In the genomic region with DNA sequence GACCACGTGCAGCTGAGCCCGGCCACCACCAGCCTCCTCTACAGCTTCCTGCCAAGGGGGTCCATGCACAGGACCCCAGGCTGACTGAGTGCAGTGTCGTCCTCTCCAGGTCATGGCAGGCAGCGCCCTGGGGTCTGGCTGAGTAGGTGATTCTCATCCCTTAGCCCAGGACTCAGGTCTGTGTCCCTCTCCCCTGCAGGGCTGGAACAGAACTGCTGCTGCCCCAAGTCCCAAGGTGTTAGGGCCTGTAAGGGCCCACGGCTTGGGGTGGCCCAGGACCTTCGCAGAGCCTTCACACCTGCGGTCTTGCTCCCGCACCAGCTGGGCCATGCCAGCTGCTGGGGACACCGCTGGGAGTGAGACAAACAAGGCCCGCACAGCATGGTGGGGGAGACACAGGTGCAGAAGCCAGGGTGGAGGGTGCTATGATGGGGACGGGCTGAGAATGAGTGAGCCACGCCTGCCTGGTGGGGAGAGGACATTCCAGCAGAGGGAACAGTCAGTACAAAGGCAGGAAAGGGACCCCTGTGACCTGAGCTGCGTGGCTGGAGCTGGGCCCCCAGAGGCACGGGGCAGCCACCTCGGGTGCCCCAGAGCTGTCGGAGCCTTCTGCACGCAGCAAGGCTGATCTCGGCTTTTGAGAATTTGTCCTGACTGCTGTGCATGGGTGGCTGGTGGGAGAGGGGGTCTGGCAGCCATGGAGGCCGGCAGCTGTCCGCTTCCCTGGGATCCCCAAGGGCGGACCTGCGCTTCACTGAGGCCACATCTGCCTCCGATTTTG, we compare ENCODE assay signal across 15 cellular contexts. TPM values are rescaled to one million over a fixed set of nuclear protein-coding genes. Genes with fewer than 3 reads are reported as not detected.
A peak's percentile ranks its signal among the peaks of the same experiment; 100 is the strongest.
DNase-seq lines count a peak whose midpoint lies in the region; ATAC-seq and TF ChIP-seq lines count a peak whose summit lies in the region.
"Had no signal": no experiment of that assay in that cellular context is flagged by ENCODE, and none has a peak within 500 bp of the region (broad histone marks: within the 10 kb centered on the region; RNA-seq: fewer than 3 reads in every experiment).

No MANE protein-coding gene starts in this region.

- H3K4me1 ChIP-seq in adipocyte (ENCODE audit: control insufficient read depth, insufficient read depth, low read length) (peaks cover 74% of the 10 kb centered on the region), lower lobe of right lung (peaks cover 85% of the 10 kb centered on the region), tibial nerve (peaks cover 0 to 99% (median 76%) of the 10 kb centered on the region in 4 donors)
- H3K4me1 ChIP-seq: SJSA1 had no signal

- ATAC-seq in lower lobe of right lung = no peak

- intact Hi-C loops in lower lobe of right lung (cut with DNase I) = no loop called here

- no peak for TF ChIP-seq CTCF in lower lobe of right lung (IDR thresholded peaks at IDR 0.05)
- TF ChIP-seq CTCF in tibial nerve (IDR thresholded peaks at IDR 0.05) = no peak
- no peak for TF ChIP-seq CTCF in GM13977 (IDR thresholded peaks at IDR 0.05; ENCODE audit: extremely low read depth, insufficient read depth, missing control alignments)

- H3K9me3 ChIP-seq in adipocyte (ENCODE audit: control insufficient read depth, low read length) (no peaks in the 10 kb centered on the region), lower lobe of right lung (no peaks in the 10 kb centered on the region), tibial nerve (no peaks in the 10 kb centered on the region)
- H3K9me3 ChIP-seq: SJSA1 had no signal

- whole genome bisulfite sequencing in tibial nerve, 2 donors = 78 to 80% methylated on average over 21 to 22 of the region's 23 CpGs

- H3K36me3 Mint-ChIP-seq in activated naive CD4-positive, alpha-beta T cell treated with anti-CD3 and anti-CD28 coated beads, Interleukin-2, amount 10 ng/mL, durations not matched to agents 7 days and 5 days = peaks cover 49% of the 10 kb centered on the region
- H3K36me3 Mint-ChIP-seq: IgD-negative memory B cell, memory B cell had no signal

- CTCF ChIA-PET in activated naive CD4-positive, alpha-beta T cell treated with anti-CD3 and anti-CD28 coated beads, Interleukin-2, amount 10 ng/mL, durations not matched to agents 7 days and 5 days (lab: Charles Lee) = interaction anchor here (1.0 to 5.2 kb wide), 4 partner anchors 10 to 67 kb away, joined by 3 to 33 read pairs (median 5); partner anchors contain the start of gene PLEKHF1

- H3K4me1 Mint-ChIP-seq in activated naive CD4-positive, alpha-beta T cell treated with anti-CD3 and anti-CD28 coated beads, Interleukin-2, amount 10 ng/mL, durations not matched to agents 7 days and 5 days = peaks cover 81% of the 10 kb centered on the region

- no peak for TF ChIP-seq EP300 in tibial nerve (IDR thresholded peaks at IDR 0.05)

- no peak overlapping the region for H3K27ac Mint-ChIP-seq in activated naive CD4-positive, alpha-beta T cell treated with anti-CD3 and anti-CD28 coated beads, Interleukin-2, amount 10 ng/mL, durations not matched to agents 7 days and 5 days
- H3K27ac Mint-ChIP-seq: B cell, memory B cell had no signal

- no peaks in the 10 kb centered on the region for H3K9me3 Mint-ChIP-seq in activated naive CD4-positive, alpha-beta T cell treated with anti-CD3 and anti-CD28 coated beads, Interleukin-2, amount 10 ng/mL, durations not matched to agents 7 days and 5 days
- H3K9me3 Mint-ChIP-seq: IgD-negative memory B cell, memory B cell had no signal

- H3K4me3 ChIP-seq in adipocyte (ENCODE audit: low read length) (no peak overlapping the region), lower lobe of right lung (no peak overlapping the region), tibial nerve (no peak overlapping the region)
- H3K4me3 ChIP-seq: SJSA1 had no signal

- DNase-seq in activated naive CD4-positive, alpha-beta T cell treated with anti-CD3 and anti-CD28 coated beads, Interleukin-2, amount 10 ng/mL, durations not matched to agents 7 days and 5 days = peak; percentile 18
- no peak for DNase-seq in activated naive CD4-positive, alpha-beta T cell (lab: John Stamatoyannopoulos, UW)
- DNase-seq in adipocyte (ENCODE audit: low read depth) (no peak), lower lobe of right lung (no peak), tibial nerve (ENCODE audit: low spot score in 2 of 2) (no peak), GM13977 (ENCODE audit: low spot score) (no peak), GM19240 (ENCODE audit: insufficient read length, low spot score) (no peak)
- DNase-seq in stimulated activated CD4-positive, alpha-beta T cell treated with anti-CD3 and anti-CD28 coated beads, Interleukin-2, amount 100 ng/mL, for 24 hours = no peak
- DNase-seq: activated CD8-positive, alpha-beta memory T cell treated with anti-CD3 and anti-CD28 coated beads for 24 hours; NCI-H226; small intestine had no signal

- H3K27me3 ChIP-seq in adipocyte (replicated peaks; ENCODE audit: control insufficient read depth, insufficient read depth, low read length) (no peaks in the 10 kb centered on the region), lower lobe of right lung (ENCODE audit: low read depth) (no peaks in the 10 kb centered on the region), tibial nerve (no peaks in the 10 kb centered on the region)
- H3K27me3 ChIP-seq: SJSA1 had no signal

- peaks cover 35% of the 10 kb centered on the region for H3K36me3 ChIP-seq in adipocyte (ENCODE audit: control insufficient read depth, insufficient read depth, low read length, severe bottlenecking)
- peaks cover 43% of the 10 kb centered on the region for H3K36me3 ChIP-seq in lower lobe of right lung
- peaks cover 0 to 33% (median 12%) of the 10 kb centered on the region in 3 donors for H3K36me3 ChIP-seq in tibial nerve

- no peak overlapping the region for H3K4me3 Mint-ChIP-seq in activated naive CD4-positive, alpha-beta T cell treated with anti-CD3 and anti-CD28 coated beads, Interleukin-2, amount 10 ng/mL, durations not matched to agents 7 days and 5 days
- H3K4me3 Mint-ChIP-seq: B cell, memory B cell had no signal

- H3K9ac ChIP-seq in adipocyte (ENCODE audit: low read length) = peak overlapping the region; percentile 61

- TF ChIP-seq POLR2A in tibial nerve (IDR thresholded peaks at IDR 0.05) = no peak

- peak overlapping the region; percentile 68 for H3K27ac ChIP-seq in lower lobe of right lung
- H3K27ac ChIP-seq in tibial nerve = peak overlapping the region; percentile 45 to 91 (median 78)
- H3K27ac ChIP-seq: SJSA1 had no signal

- no peaks in the 10 kb centered on the region for H3K27me3 Mint-ChIP-seq in activated naive CD4-positive, alpha-beta T cell treated with anti-CD3 and anti-CD28 coated beads, Interleukin-2, amount 10 ng/mL, durations not matched to agents 7 days and 5 days
- H3K27me3 Mint-ChIP-seq: B cell, IgD-negative memory B cell, memory B cell had no signal

- in situ Hi-C loops in GM13977 (cut with MboI; ENCODE audit: low pct_unique_long_range_greater_than_20kb, low sequenced_read_pairs, unreplicated experiment) = no loop called here

RNA-seq across cellular contexts. Expression of gene PLEKHF1, which starts 11.9 kb away (rescaled TPM):
- total RNA-seq in lower lobe of right lung = 15.5 TPM
- total RNA-seq in tibial nerve = 100 to 1,000 TPM in 2 of 4 donors, 10 to 100 TPM in 2; 52.2 to 119 (median 89.0) TPM

RNA-seq across cellular contexts. Expression of gene C19orf12, which starts 37.9 kb away (rescaled TPM):
- total RNA-seq in lower lobe of right lung (19.2 TPM), tibial nerve (10 to 100 TPM; 52.5 to 71.6 (median 56.7) TPM)
